8 cellular contexts compared by ENCODE assay signal in the genomic region with DNA sequence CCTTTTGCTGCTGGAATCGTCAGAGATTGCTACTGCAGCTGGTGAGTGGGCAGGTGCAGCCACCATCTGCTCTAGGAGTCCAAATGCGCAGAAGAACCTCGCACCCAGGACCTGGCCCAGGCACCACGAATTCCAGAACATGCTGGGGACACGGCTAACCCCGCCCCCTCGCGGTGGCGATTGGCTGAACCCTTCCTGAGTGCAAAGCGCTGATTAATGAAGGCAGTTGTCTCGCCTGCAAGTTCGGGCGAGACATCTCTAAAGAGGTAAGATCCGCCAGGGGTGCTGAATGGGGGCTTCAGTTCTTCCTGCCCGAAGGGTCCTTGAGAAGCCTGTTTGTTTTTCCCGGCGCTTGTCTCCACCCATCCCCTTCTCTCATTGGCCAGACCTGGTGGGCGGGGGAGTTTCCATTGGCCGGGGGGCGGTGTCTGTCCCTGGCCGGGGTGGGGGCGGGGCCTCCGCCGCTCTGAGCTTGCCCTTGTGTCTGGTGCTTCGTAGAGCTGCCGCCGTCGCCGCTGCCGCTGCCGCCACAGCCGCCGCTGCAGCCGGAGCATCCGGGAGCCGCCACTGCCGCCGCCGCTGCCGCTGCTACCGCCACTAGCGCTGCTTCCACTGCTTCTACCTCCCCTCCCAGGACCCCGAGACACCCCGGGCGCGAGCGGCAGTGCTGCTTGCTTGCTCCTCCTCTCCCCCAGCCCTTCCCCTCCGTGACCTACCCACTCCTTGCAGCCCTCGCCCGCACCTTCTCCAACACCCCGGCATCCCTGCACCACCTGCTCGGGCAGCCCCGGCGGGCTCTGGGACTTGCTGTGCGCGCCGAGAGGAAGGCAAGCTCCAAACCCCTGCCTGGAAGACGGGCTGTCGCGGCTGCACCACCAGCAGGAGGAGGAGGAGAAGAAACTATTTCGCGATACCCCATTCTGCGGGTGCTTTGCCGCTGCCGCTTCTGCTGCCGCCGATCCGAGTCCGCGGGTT. TPM values are rescaled to one million over a fixed set of nuclear protein-coding genes. Genes with fewer than 3 reads are reported as not detected.
DNase-seq lines count a peak whose midpoint lies in the region; ATAC-seq and TF ChIP-seq lines count a peak whose summit lies in the region.

A gene (plus strand): TSS at position 495 of the 975 bp plus-strand sequence.

- in situ Hi-C loops in astrocyte of the cerebellum (cut with HindIII; ENCODE audit: low sequenced_read_pairs): no loop called here

- H3K36me3 ChIP-seq in prostate gland (no peaks in the 10 kb centered on the region), upper lobe of right lung (no peaks in the 10 kb centered on the region)

- CTCF ChIA-PET in HEK293T (lab: Yijun Ruan, JAX): interaction anchor here (0.6 kb wide), 1 partner anchor 726 kb away, joined by 3 read pairs; no protein-coding TSS in a partner anchor

- H3K9me3 ChIP-seq in right cardiac atrium (ENCODE audit: control insufficient read depth, low read length) (no peaks in the 10 kb centered on the region), prostate gland (no peaks in the 10 kb centered on the region), upper lobe of right lung (no peaks in the 10 kb centered on the region)

- no peak for TF ChIP-seq CTCF in NB4 (IDR thresholded peaks at IDR 0.05; ENCODE audit: low read depth, low read length)
- peak; percentile 32 for TF ChIP-seq CTCF in astrocyte of the cerebellum (IDR thresholded peaks at IDR 0.05; ENCODE audit: low read depth, low read length, missing control alignments)
- peak in 2 of 4 experiments; percentile 34 to 42 for TF ChIP-seq CTCF in prostate gland (IDR thresholded peaks at IDR 0.05)
- no peak for TF ChIP-seq CTCF in upper lobe of right lung (IDR thresholded peaks at IDR 0.05)

- H3K4me3 ChIP-seq in NB4 (ENCODE audit: low read depth, low read length): no peak within 1 kb of the TSS
- H3K4me3 ChIP-seq in astrocyte of the cerebellum (ENCODE audit: low read depth, low read length): peak within 1 kb of the TSS; percentile 58
- peak within 1 kb of the TSS; percentile 48 for H3K4me3 ChIP-seq in right cardiac atrium (ENCODE audit: low read length)
- H3K4me3 ChIP-seq in prostate gland: peak within 1 kb of the TSS; percentile 30 to 35
- H3K4me3 ChIP-seq in upper lobe of right lung: peak within 1 kb of the TSS; percentile 59

- H3K4me1 ChIP-seq in right cardiac atrium (ENCODE audit: control insufficient read depth, insufficient read depth, low read length): no peaks in the 10 kb centered on the region
- peaks cover 5% of the 10 kb centered on the region for H3K4me1 ChIP-seq in prostate gland (replicated peaks)
- H3K4me1 ChIP-seq in upper lobe of right lung: peaks cover 8% of the 10 kb centered on the region

- peak within 1 kb of the TSS; percentile 44 for H3K27ac ChIP-seq in right cardiac atrium (ENCODE audit: low read length)
- H3K27ac ChIP-seq in prostate gland: no peak within 1 kb of the TSS
- H3K27ac ChIP-seq in upper lobe of right lung: no peak within 1 kb of the TSS

- no peaks in the 10 kb centered on the region for H3K27me3 ChIP-seq in right cardiac atrium (ENCODE audit: control insufficient read depth, insufficient read depth)
- H3K27me3 ChIP-seq in prostate gland (replicated peaks; ENCODE audit: insufficient read depth): peaks cover 9% of the 10 kb centered on the region
- peaks cover 62% of the 10 kb centered on the region for H3K27me3 ChIP-seq in upper lobe of right lung

- DNase-seq in GM04504 (ENCODE audit: low read depth): peak; percentile 38
- peak; percentile 89 for DNase-seq in HEK293T (ENCODE audit: extremely low spot score)
- DNase-seq in NB4 (ENCODE audit: low read depth): peak; percentile 32
- peak; percentile 44 for DNase-seq in T-helper 9 cell
- DNase-seq in astrocyte of the cerebellum (ENCODE audit: low read depth): peak; percentile 68
- DNase-seq in right cardiac atrium: peak; percentile 88 to 96 (median 96)
- DNase-seq in prostate gland (ENCODE audit: low spot score): peak; percentile 64
- peak; percentile 93 for DNase-seq in upper lobe of right lung

- intact Hi-C loops in right cardiac atrium (cut with DNase I): no loop called here
- intact Hi-C loops in prostate gland (cut with DNase I): no loop called here
- intact Hi-C loops in upper lobe of right lung (cut with DNase I): no loop called here

- POLR2A ChIA-PET in HEK293T (lab: Yijun Ruan, JAX): no interaction called here

- peak; percentile 100 for ATAC-seq in right cardiac atrium
- peak; percentile 99 for ATAC-seq in upper lobe of right lung

- TF ChIP-seq POLR2A in NB4 (IDR thresholded peaks at IDR 0.05; ENCODE audit: extremely low read depth, insufficient read length) (no peak), prostate gland (IDR thresholded peaks at IDR 0.05) (no peak)

- WGBS in right cardiac atrium: under 1% methylated on average over 70 of the region's 70 CpGs
- 1% methylated on average over 65 of the region's 70 CpGs for WGBS in prostate gland

TF ChIP-seq in HEK293T, 16 proteins besides CTCF, POLR2A, EP300 and RAD21:
- peak; percentile 89 for TF ChIP-seq L3MBTL2 (conservative IDR thresholded peaks at IDR 0.05)
- TF ChIP-seq FOXK2 (IDR thresholded peaks at IDR 0.05): no peak
- TF ChIP-seq NFRKB (IDR thresholded peaks at IDR 0.05): no peak
- no peak for TF ChIP-seq TARDBP (IDR thresholded peaks at IDR 0.05)
- no peak for TF ChIP-seq BHLHE40 (IDR thresholded peaks at IDR 0.05; ENCODE audit: borderline replicate concordance)
- no peak for TF ChIP-seq HDGF (IDR thresholded peaks at IDR 0.05; ENCODE audit: borderline replicate concordance)
- TF ChIP-seq CTBP1 (IDR thresholded peaks at IDR 0.05; ENCODE audit: borderline replicate concordance): 0 out of 2 replicates have a peak, but pooled peaks have one; percentile 24
- TF ChIP-seq, protein P1, sequence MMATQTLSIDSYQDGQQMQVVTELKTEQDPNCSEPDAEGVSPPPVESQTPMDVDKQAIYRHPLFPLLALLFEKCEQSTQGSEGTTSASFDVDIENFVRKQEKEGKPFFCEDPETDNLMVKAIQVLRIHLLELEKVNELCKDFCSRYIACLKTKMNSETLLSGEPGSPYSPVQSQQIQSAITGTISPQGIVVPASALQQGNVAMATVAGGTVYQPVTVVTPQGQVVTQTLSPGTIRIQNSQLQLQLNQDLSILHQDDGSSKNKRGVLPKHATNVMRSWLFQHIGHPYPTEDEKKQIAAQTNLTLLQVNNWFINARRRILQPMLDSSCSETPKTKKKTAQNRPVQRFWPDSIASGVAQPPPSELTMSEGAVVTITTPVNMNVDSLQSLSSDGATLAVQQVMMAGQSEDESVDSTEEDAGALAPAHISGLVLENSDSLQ (IDR thresholded peaks at IDR 0.05): peak; percentile 87
- TF ChIP-seq SUZ12 (IDR thresholded peaks at IDR 0.05): no peak

RNA-seq across cellular contexts. Expression of the gene that starts here (rescaled TPM):
- total RNA-seq in right cardiac atrium: 10 to 100 TPM; 14.3 to 17.8 (median 16.5) TPM
- 4.3 TPM for polyA plus RNA-seq in right cardiac atrium
- 10 to 100 TPM in 1 of 2 donors, under 1 TPM in 1; 0.27 to 11.7 TPM for total RNA-seq in prostate gland
- 0.55 TPM for total RNA-seq in upper lobe of right lung

Comparison
In these comparisons a context has a peak if more than half of its experiments do, and no peak if none do; other contexts are left out.
1. Peak in DNase-seq, ATAC-seq and H3K4me3 ChIP-seq in upper lobe of right lung; RNA of the gene not detected or under 1 TPM.
2. DNase-seq: peak in every context shown above with its lines; median percentile 96 in right cardiac atrium; 93 in upper lobe of right lung; 89 in HEK293T; 68 in astrocyte of the cerebellum; 64 in prostate gland; 44 in T-helper 9 cell; 38 in GM04504; 32 in NB4.